ENCODE assay signal across 10 cellular contexts in the genomic region with DNA sequence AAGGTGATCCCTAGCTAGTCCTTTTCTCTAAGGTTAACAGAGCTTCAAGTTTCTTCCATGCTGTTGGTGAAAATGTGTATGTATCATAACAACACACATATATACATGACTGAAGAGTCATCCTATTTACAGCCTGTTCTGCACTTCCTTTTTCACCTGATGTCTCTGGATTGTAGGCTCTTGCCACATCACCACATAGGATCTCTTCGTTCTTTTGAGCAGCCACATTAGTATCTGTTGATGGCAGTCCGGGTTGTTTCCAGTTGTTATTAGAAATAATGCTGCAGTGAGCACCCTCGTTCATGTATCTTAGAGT. TPM values are rescaled to one million over a fixed set of nuclear protein-coding genes. Genes with fewer than 3 reads are reported as not detected.
DNase-seq lines count a peak whose midpoint lies in the region.
"Had no signal": no experiment of that assay in that cellular context is flagged by ENCODE, and none has a peak within 500 bp of the region (broad histone marks: within the 10 kb centered on the region; RNA-seq: fewer than 3 reads in every experiment).

No MANE protein-coding gene starts in this region.

- no peak overlapping the region for H2AK5ac ChIP-seq in mesenchymal stem cell (ENCODE audit: low read length, severe bottlenecking)

- peaks cover 7% of the 10 kb centered on the region for H3K79me1 ChIP-seq in mesenchymal stem cell (replicated peaks; ENCODE audit: low read length, poor library complexity, severe bottlenecking)

- 72% methylated on average over 3 of the region's 3 CpGs for WGBS in mesenchymal stem cell

- DNase-seq in activated CD4-positive, alpha-beta T cell treated with anti-CD3 and anti-CD28 coated beads, Interleukin-2, amount 10 ng/mL, durations not matched to agents 7 days and 5 days, result no peak
- no peak for DNase-seq in activated CD4-positive, alpha-beta T cell treated with anti-CD3 and anti-CD28 coated beads for 4 hours
- no peak for DNase-seq in activated naive CD8-positive, alpha-beta T cell treated with anti-CD3 and anti-CD28 coated beads for 36 hours
- no peak for DNase-seq in mesenchymal stem cell
- DNase-seq in stimulated activated CD4-positive, alpha-beta T cell treated with anti-CD3 and anti-CD28 coated beads, Interleukin-4, amount 100 ng/mL, for 24 hours, result no peak
- no peak for DNase-seq in NCI-H2227 treated with DMSO at 0.1 percent for 48 hours (lab: John Stamatoyannopoulos, UW)
- DNase-seq in NCI-H2196 treated with DMSO at 0.1 percent for 48 hours (lab: John Stamatoyannopoulos, UW; ENCODE audit: unreplicated experiment), result no peak
- DNase-seq: NCI-H1694 treated with DMSO at 0.1 percent for 48 hours; stimulated activated CD4-positive, alpha-beta T cell treated with anti-CD3 and anti-CD28 coated beads, Interleukin-1b, Interleukin-23, amount 100 ng/mL, for 48 hours had no signal

- no peaks in the 10 kb centered on the region for H3K27me3 Mint-ChIP-seq in activated CD4-positive, alpha-beta T cell treated with anti-CD3 and anti-CD28 coated beads, Interleukin-2, amount 10 ng/mL, durations not matched to agents 7 days and 5 days
- no peaks in the 10 kb centered on the region for H3K27me3 Mint-ChIP-seq in activated naive CD8-positive, alpha-beta T cell treated with anti-CD3 and anti-CD28 coated beads for 36 hours

- CTCF ChIA-PET in activated CD4-positive, alpha-beta T cell treated with anti-CD3 and anti-CD28 coated beads, Interleukin-2, amount 10 ng/mL, durations not matched to agents 7 days and 5 days (lab: Charles Lee), result interaction anchor here (1.2 kb wide), 1 partner anchor 43 kb away, joined by 4 read pairs; no protein-coding TSS in a partner anchor

- H3K9me3 ChIP-seq in mesenchymal stem cell (ENCODE audit: control insufficient read depth, low read length) (no peaks in the 10 kb centered on the region), subcutaneous abdominal adipose tissue (ENCODE audit: control insufficient read depth in 5 of 5, low read length in 5 of 5) (no peaks in the 10 kb centered on the region)

- H3K36me3 ChIP-seq in mesenchymal stem cell (ENCODE audit: control insufficient read depth in 1 of 2, insufficient read depth in 2 of 2, low read depth in 1 of 2, low read length in 2 of 2) (peaks cover 51 to 85% of the 10 kb centered on the region in 2 experiments), subcutaneous abdominal adipose tissue (ENCODE audit: control insufficient read depth in 5 of 5, insufficient read depth in 5 of 5, low read length in 5 of 5) (peaks cover 0 to 46% (median 45%) of the 10 kb centered on the region in 5 donors)

- H3K27me3 ChIP-seq in mesenchymal stem cell (ENCODE audit: control insufficient read depth in 1 of 2, insufficient read depth in 1 of 2, low read length in 2 of 2) (no peaks in the 10 kb centered on the region), subcutaneous abdominal adipose tissue (ENCODE audit: control insufficient read depth in 5 of 5, insufficient read depth in 4 of 5, low read length in 5 of 5) (no peaks in the 10 kb centered on the region)

- no peak overlapping the region for H3K14ac ChIP-seq in mesenchymal stem cell (ENCODE audit: low read length in 2 of 2)

- H3K4me1 ChIP-seq in mesenchymal stem cell (ENCODE audit: control insufficient read depth, insufficient read depth, low read depth, low read length), result peaks cover 17% of the 10 kb centered on the region
- H3K4me1 ChIP-seq in subcutaneous abdominal adipose tissue (ENCODE audit: control insufficient read depth in 5 of 5, insufficient read depth in 5 of 5, low read length in 5 of 5), result peaks cover 3 to 30% (median 27%) of the 10 kb centered on the region in 5 donors

- H3K9ac ChIP-seq in mesenchymal stem cell (ENCODE audit: low read length) (peak overlapping the region; percentile 75), subcutaneous abdominal adipose tissue (ENCODE audit: low read length in 5 of 5) (peak overlapping the region in 2 of 5 donors; percentile 21 to 30)

- peaks cover 50% of the 10 kb centered on the region for H3K36me3 Mint-ChIP-seq in activated CD4-positive, alpha-beta T cell treated with anti-CD3 and anti-CD28 coated beads, Interleukin-2, amount 10 ng/mL, durations not matched to agents 7 days and 5 days (ENCODE audit: low read depth)
- peaks cover 20% of the 10 kb centered on the region for H3K36me3 Mint-ChIP-seq in activated naive CD8-positive, alpha-beta T cell treated with anti-CD3 and anti-CD28 coated beads for 36 hours

- no peak overlapping the region for H2BK15ac ChIP-seq in mesenchymal stem cell (ENCODE audit: low read depth, poor library complexity, severe bottlenecking)

- H3K18ac ChIP-seq in mesenchymal stem cell (ENCODE audit: low read depth in 1 of 2, low read length in 2 of 2), result peak overlapping the region in 1 of 2 experiments; percentile 50

- H2BK5ac ChIP-seq in mesenchymal stem cell (ENCODE audit: low read depth, low read length, poor library complexity, severe bottlenecking), result no peak overlapping the region

- H4K8ac ChIP-seq in mesenchymal stem cell (ENCODE audit: low read length), result no peak overlapping the region

- POLR2A ChIA-PET in activated CD4-positive, alpha-beta T cell treated with anti-CD3 and anti-CD28 coated beads, Interleukin-2, amount 10 ng/mL, durations not matched to agents 7 days and 5 days (lab: Charles Lee), result interaction anchor here (0.6 kb wide), 1 partner anchor 185 kb away, joined by 3 read pairs; no protein-coding TSS in a partner anchor

- no peak overlapping the region for H3K4me3 Mint-ChIP-seq in activated CD4-positive, alpha-beta T cell treated with anti-CD3 and anti-CD28 coated beads, Interleukin-2, amount 10 ng/mL, durations not matched to agents 7 days and 5 days
- H3K4me3 Mint-ChIP-seq in activated naive CD8-positive, alpha-beta T cell treated with anti-CD3 and anti-CD28 coated beads for 36 hours, result no peak overlapping the region

- peak overlapping the region; percentile 23 for H3K27ac Mint-ChIP-seq in activated CD4-positive, alpha-beta T cell treated with anti-CD3 and anti-CD28 coated beads, Interleukin-2, amount 10 ng/mL, durations not matched to agents 7 days and 5 days
- peak overlapping the region; percentile 64 for H3K27ac Mint-ChIP-seq in activated naive CD8-positive, alpha-beta T cell treated with anti-CD3 and anti-CD28 coated beads for 36 hours

- no peak overlapping the region for H2AFZ ChIP-seq in mesenchymal stem cell (ENCODE audit: low read depth, low read length)

- no peak overlapping the region for H3K4ac ChIP-seq in mesenchymal stem cell (ENCODE audit: low read depth in 1 of 2, low read length in 2 of 2)

- H3K27ac ChIP-seq in mesenchymal stem cell (ENCODE audit: low read length, poor library complexity, severe bottlenecking), result no peak overlapping the region
- peak overlapping the region; percentile 71 for H3K27ac ChIP-seq in subcutaneous abdominal adipose tissue (ENCODE audit: low read depth, low read length)

- no peak overlapping the region for H3K23ac ChIP-seq in mesenchymal stem cell (ENCODE audit: low read length in 2 of 2)

- no peak overlapping the region for H4K91ac ChIP-seq in mesenchymal stem cell (ENCODE audit: low read length)

- no peaks in the 10 kb centered on the region for H3K9me3 Mint-ChIP-seq in activated CD4-positive, alpha-beta T cell treated with anti-CD3 and anti-CD28 coated beads, Interleukin-2, amount 10 ng/mL, durations not matched to agents 7 days and 5 days
- no peaks in the 10 kb centered on the region for H3K9me3 Mint-ChIP-seq in activated naive CD8-positive, alpha-beta T cell treated with anti-CD3 and anti-CD28 coated beads for 36 hours

- H3K4me3 ChIP-seq in mesenchymal stem cell (ENCODE audit: insufficient read depth in 1 of 2, low read depth in 1 of 2, low read length in 2 of 2), result peak overlapping the region in 1 of 2 experiments; percentile 65
- peak overlapping the region in 3 of 5 donors; percentile 6 to 59 (median 17) for H3K4me3 ChIP-seq in subcutaneous abdominal adipose tissue (ENCODE audit: low read depth in 1 of 5, low read length in 5 of 5)

- no peak overlapping the region for H2BK12ac ChIP-seq in mesenchymal stem cell (ENCODE audit: low read length in 2 of 2)

- no peak overlapping the region for H2BK120ac ChIP-seq in mesenchymal stem cell (ENCODE audit: low read depth, low read length)

- H3K4me1 Mint-ChIP-seq in activated CD4-positive, alpha-beta T cell treated with anti-CD3 and anti-CD28 coated beads, Interleukin-2, amount 10 ng/mL, durations not matched to agents 7 days and 5 days, result peaks cover 5% of the 10 kb centered on the region
- peaks cover 7% of the 10 kb centered on the region for H3K4me1 Mint-ChIP-seq in activated naive CD8-positive, alpha-beta T cell treated with anti-CD3 and anti-CD28 coated beads for 36 hours

- H3K4me2 ChIP-seq in mesenchymal stem cell (ENCODE audit: low read length, poor library complexity, severe bottlenecking), result no peak overlapping the region

RNA-seq across cellular contexts. Expression of gene MRPL37, which starts 19.7 kb away (rescaled TPM):
- 10 to 100 TPM; 93.8 to 95.2 TPM for total RNA-seq in activated CD4-positive, alpha-beta T cell treated with anti-CD3 and anti-CD28 coated beads, Interleukin-2, amount 10 ng/mL, durations not matched to agents 7 days and 5 days
- total RNA-seq in activated naive CD8-positive, alpha-beta T cell treated with anti-CD3 and anti-CD28 coated beads for 36 hours, result 100 to 1,000 TPM; 206 to 216 TPM
- 83.1 TPM for polyA plus RNA-seq in mesenchymal stem cell (2013, experiment 1 of 2)
- 84.0 TPM for polyA plus RNA-seq in mesenchymal stem cell (2013, experiment 2 of 2)

RNA-seq across cellular contexts. Expression of gene CYB5RL, which starts 19.8 kb away (rescaled TPM):
- 10 to 100 TPM; 10.8 to 13.4 TPM for total RNA-seq in activated CD4-positive, alpha-beta T cell treated with anti-CD3 and anti-CD28 coated beads, Interleukin-2, amount 10 ng/mL, durations not matched to agents 7 days and 5 days
- total RNA-seq in activated naive CD8-positive, alpha-beta T cell treated with anti-CD3 and anti-CD28 coated beads for 36 hours, result 10 to 100 TPM in 1 of 2 experiments, 1 to 10 TPM in 1; 9.1 to 10.6 TPM
- 4.3 TPM for polyA plus RNA-seq in mesenchymal stem cell (2013, experiment 1 of 2)
- polyA plus RNA-seq in mesenchymal stem cell (2013, experiment 2 of 2), result 3.4 TPM
